In the genomic region with DNA sequence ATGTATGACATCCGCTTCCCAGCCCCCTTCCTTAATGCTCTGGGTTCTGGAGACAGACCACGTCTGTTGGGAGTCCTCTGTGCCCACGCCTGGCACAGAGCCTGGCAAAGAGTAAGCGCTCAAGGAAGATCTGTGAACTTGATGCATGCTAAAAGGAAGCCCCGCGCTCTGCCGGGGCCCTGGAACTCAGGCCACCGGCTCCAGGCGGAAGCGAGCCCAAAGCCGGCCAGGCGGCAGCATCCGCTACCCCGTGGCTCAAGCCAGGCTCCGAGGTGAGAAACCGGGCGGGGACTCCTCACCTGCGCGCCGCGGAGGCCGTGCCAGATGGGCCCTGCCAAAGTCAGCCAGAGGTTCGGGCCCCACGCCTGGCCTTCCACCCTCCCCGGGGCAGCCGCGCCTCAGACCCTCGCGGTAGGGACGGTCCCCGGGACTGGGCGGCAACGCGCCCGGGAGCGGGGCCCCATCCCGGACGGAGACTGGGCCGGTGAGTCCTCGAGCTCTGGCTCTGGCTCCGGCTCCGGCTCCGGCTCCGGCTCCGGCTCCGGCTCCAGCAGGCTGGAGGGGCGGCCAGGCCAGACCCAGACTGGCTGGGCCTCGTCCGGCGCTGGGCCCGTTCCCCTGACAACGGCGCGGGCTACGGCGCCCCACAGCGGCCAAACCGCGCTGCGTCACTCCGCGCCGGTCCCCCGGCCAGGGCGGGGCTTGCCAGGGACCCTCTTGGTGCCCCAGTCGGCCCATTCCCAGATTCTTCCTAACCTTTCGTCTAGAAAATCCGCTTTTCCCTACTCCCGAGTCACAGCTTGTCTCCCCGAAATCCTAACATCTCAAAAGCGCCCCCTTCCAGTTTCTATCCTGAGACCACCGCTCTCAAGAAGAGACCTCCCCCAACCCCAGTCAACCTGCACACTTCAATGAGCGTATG, we compare ENCODE assay signal across 8 cellular contexts. TPM values are rescaled to one million over a fixed set of nuclear protein-coding genes. Genes with fewer than 3 reads are reported as not detected.
A peak's percentile ranks its signal among the peaks of the same experiment; 100 is the strongest.
DNase-seq lines count a peak whose midpoint lies in the region; ATAC-seq and TF ChIP-seq lines count a peak whose summit lies in the region.

Gene ZDHHC1 (minus strand): TSS at position 606 of the 922 bp plus-strand sequence. CDS start 8,702 bp downstream, outside the sequence.

- ATAC-seq in CD4-positive, alpha-beta T cell (ENCODE audit: poor library complexity) = peak; percentile 80
- ATAC-seq in GM19455 (IDR thresholded peaks at IDR 0.05; ENCODE audit: unreplicated experiment) (peak; percentile 74), left lung (peak; percentile 99), GM18520 (IDR thresholded peaks at IDR 0.05; ENCODE audit: unreplicated experiment) (no peak)
- peak; percentile 72 to 74 for ATAC-seq in activated CD4-positive, CD25-positive, alpha-beta regulatory T cell treated with anti-CD3 and anti-CD28 coated beads, Interleukin-2, amount 50 U/mL, for 24 hours

- TF ChIP-seq CTCF in CD4-positive, alpha-beta T cell (IDR thresholded peaks at IDR 0.05) = peak; percentile 57
- TF ChIP-seq CTCF in KMS-11 (conservative IDR thresholded peaks at IDR 0.05; ENCODE audit: low read depth, low read length) (peak; percentile 52), left lung (IDR thresholded peaks at IDR 0.05) (peak; percentile 41 to 47)

- H3K9me3 ChIP-seq in CD4-positive, alpha-beta T cell (ENCODE audit: control insufficient read depth, low read length) = no peaks in the 10 kb centered on the region
- no peaks in the 10 kb centered on the region for H3K9me3 ChIP-seq in duodenal mucosa (ENCODE audit: control insufficient read depth in 1 of 2, low read length in 2 of 2)
- H3K9me3 ChIP-seq in left lung = no peaks in the 10 kb centered on the region

- peak within 1 kb of the TSS; percentile 51 for H3K9ac ChIP-seq in KMS-11
- H3K9ac ChIP-seq in duodenal mucosa (ENCODE audit: low read depth in 1 of 2, low read length in 2 of 2) = peak within 1 kb of the TSS; percentile 64 to 66

- H2AFZ ChIP-seq in KMS-11 (ENCODE audit: low read depth) = peak within 1 kb of the TSS; percentile 97

- H3K4me2 ChIP-seq in KMS-11 = peak within 1 kb of the TSS; percentile 94

- POLR2A ChIA-PET in CD4-positive, alpha-beta T cell (lab: Charles Lee) = no interaction called here

- H3K4me3 Mint-ChIP-seq in CD4-positive, alpha-beta T cell = peak within 1 kb of the TSS; percentile 66

- H3K27me3 Mint-ChIP-seq in CD4-positive, alpha-beta T cell = peaks cover 43% of the 10 kb centered on the region

- H3K36me3 ChIP-seq in KMS-11 (ENCODE audit: insufficient read depth) = no peaks in the 10 kb centered on the region
- no peaks in the 10 kb centered on the region for H3K36me3 ChIP-seq in duodenal mucosa (ENCODE audit: control insufficient read depth in 1 of 2, insufficient read depth in 2 of 2, low read length in 2 of 2)
- H3K36me3 ChIP-seq in left lung = no peaks in the 10 kb centered on the region

- H3K4me1 Mint-ChIP-seq in CD4-positive, alpha-beta T cell (ENCODE audit: low read depth) = peaks cover 4% of the 10 kb centered on the region

- no peaks in the 10 kb centered on the region for H3K79me2 ChIP-seq in KMS-11 (ENCODE audit: insufficient read depth, low read depth)

- H4K20me1 ChIP-seq in KMS-11 (ENCODE audit: insufficient read depth) = no peaks in the 10 kb centered on the region

- H3K4me3 ChIP-seq in KMS-11 (IDR thresholded peaks at IDR 0.05; ENCODE audit: insufficient read depth, low read depth, low read length) (no peak within 1 kb of the TSS), duodenal mucosa (ENCODE audit: low read depth in 1 of 2, low read length in 2 of 2) (peak within 1 kb of the TSS; percentile 73 to 76), left lung (peak within 1 kb of the TSS; percentile 57 to 76)

- H3K36me3 Mint-ChIP-seq in CD4-positive, alpha-beta T cell (ENCODE audit: low read depth) = no peaks in the 10 kb centered on the region

- CTCF ChIA-PET in CD4-positive, alpha-beta T cell (lab: Charles Lee) = interaction anchor here (1.5 kb wide), 1 partner anchor 17 kb away, joined by 3 read pairs; no protein-coding TSS in a partner anchor

- H3K27me3 ChIP-seq in CD4-positive, alpha-beta T cell (ENCODE audit: control insufficient read depth, insufficient read depth, low read length) = peaks cover 27% of the 10 kb centered on the region
- H3K27me3 ChIP-seq in KMS-11 (ENCODE audit: insufficient read depth, low read depth) (peaks cover 8% of the 10 kb centered on the region; the same call in 1 of the 2 replicates), duodenal mucosa (ENCODE audit: control insufficient read depth in 1 of 2, insufficient read depth in 2 of 2, low read length in 2 of 2) (no peaks in the 10 kb centered on the region), left lung (peaks cover 0 to 21% of the 10 kb centered on the region in 2 donors)

- no peaks in the 10 kb centered on the region for H3K9me3 Mint-ChIP-seq in CD4-positive, alpha-beta T cell

- H3K27ac ChIP-seq in CD4-positive, alpha-beta T cell (ENCODE audit: low read depth, low read length) = no peak within 1 kb of the TSS
- H3K27ac ChIP-seq in KMS-11 = no peak within 1 kb of the TSS
- peak within 1 kb of the TSS; percentile 56 for H3K27ac ChIP-seq in duodenal mucosa (ENCODE audit: low read depth, low read length)
- H3K27ac ChIP-seq in left lung = peak within 1 kb of the TSS; percentile 74 to 81

- peak in 5 of 10 experiments; percentile 11 to 49 (median 26) for DNase-seq in CD4-positive, alpha-beta T cell
- DNase-seq in left lung = peak; percentile 59 to 93
- DNase-seq in stimulated activated CD4-positive, alpha-beta T cell treated with anti-CD3 and anti-CD28 coated beads, Interleukin-2, amount 100 ng/mL, for 24 hours = peak; percentile 59 to 71

- H3K4me1 ChIP-seq in KMS-11 (ENCODE audit: low read depth, poor library complexity, severe bottlenecking) = peaks cover 7% of the 10 kb centered on the region
- peaks cover 6 to 12% of the 10 kb centered on the region in 2 donors for H3K4me1 ChIP-seq in duodenal mucosa (ENCODE audit: control insufficient read depth in 1 of 2, insufficient read depth in 2 of 2, low read length in 2 of 2)
- peaks cover 3 to 28% of the 10 kb centered on the region in 2 donors for H3K4me1 ChIP-seq in left lung

- H3K27ac Mint-ChIP-seq in CD4-positive, alpha-beta T cell = no peak within 1 kb of the TSS

- intact Hi-C loops in CD4-positive, alpha-beta T cell (cut with DNase I, micrococcal nuclease) = loop anchor here (5.0 to 10.0 kb wide), 2 partner anchors 439 to 441 kb away; no protein-coding TSS in a partner anchor
- intact Hi-C loops in left lung (cut with DNase I) = no loop called here

RNA-seq across cellular contexts. Expression of gene ZDHHC1, which starts in this region (rescaled TPM):
- total RNA-seq in CD4-positive, alpha-beta T cell = under 1 TPM in 1 of 2 experiments, not detected in 1; 0.22 TPM
- 10 to 100 TPM; 14.4 to 14.7 TPM for total RNA-seq in left lung

Comparison
In these comparisons a context has a peak if more than half of its experiments do, and no peak if none do; other contexts are left out.
1. RNA of gene ZDHHC1 (total RNA-seq): 14.4 to 14.7 TPM in left lung; 0.22 TPM in CD4-positive, alpha-beta T cell; every median in the first group is over 10 times any median in the second.
2. Peak in ATAC-seq in CD4-positive, alpha-beta T cell; RNA of the gene not detected or under 1 TPM.
3. H3K27ac ChIP-seq: peak in duodenal mucosa (single experiment) and left lung (2 of 2); none in CD4-positive, alpha-beta T cell (single experiment) and KMS-11 (single experiment).
4. intact Hi-C loops: an anchor here in CD4-positive, alpha-beta T cell (5.0 to 10.0 kb wide); none called in left lung.
5. Peak in every context shown above with its lines, with median percentiles within 50 percentile points of each other: CTCF ChIP-seq.